12 cellular contexts compared by ENCODE assay signal in the genomic region with DNA sequence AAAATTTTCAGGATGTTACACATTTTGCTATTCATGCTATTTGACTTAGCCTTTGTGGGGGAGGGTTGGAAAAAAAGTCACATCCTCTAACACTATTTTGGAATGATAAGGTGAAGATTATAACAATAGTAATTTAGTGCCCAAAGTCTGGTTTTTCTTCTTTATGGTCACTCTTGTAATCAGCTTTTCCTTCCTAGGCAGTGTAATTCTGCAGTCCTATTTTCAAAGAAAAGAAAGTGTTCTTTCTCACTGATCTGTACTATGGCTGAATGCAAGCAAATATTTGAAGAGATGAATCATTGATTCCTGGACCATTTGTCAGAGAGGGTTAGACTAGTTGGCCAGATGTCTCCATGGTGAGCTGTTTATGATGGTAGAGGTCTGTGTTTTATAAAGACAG. TPM values are rescaled to one million over a fixed set of nuclear protein-coding genes. Genes with fewer than 3 reads are reported as not detected.
DNase-seq lines count a peak whose midpoint lies in the region; ATAC-seq and TF ChIP-seq lines count a peak whose summit lies in the region.
"Had no signal": no experiment of that assay in that cellular context is flagged by ENCODE, and none has a peak within 500 bp of the region (broad histone marks: within the 10 kb centered on the region; RNA-seq: fewer than 3 reads in every experiment).

No MANE protein-coding gene starts in this region.

- H4K8ac ChIP-seq in mesendoderm (ENCODE audit: low read depth, low read length) = no peak overlapping the region

- no peak overlapping the region for H2BK120ac ChIP-seq in mesendoderm (ENCODE audit: low read depth, low read length)

- H3K18ac ChIP-seq in mesendoderm (ENCODE audit: low read length) = no peak overlapping the region

- H3K4me1 ChIP-seq in HUES48 (ENCODE audit: control insufficient read depth, insufficient read depth, low read length) = peaks cover 5% of the 10 kb centered on the region; the same call in 1 of the 2 replicates
- H3K4me1 ChIP-seq in mesendoderm (ENCODE audit: control insufficient read depth, low read depth, low read length) = no peaks in the 10 kb centered on the region
- peaks cover 0 to 6% of the 10 kb centered on the region in 2 donors for H3K4me1 ChIP-seq in naive thymus-derived CD4-positive, alpha-beta T cell (ENCODE audit: control insufficient read depth in 2 of 2, insufficient read depth in 2 of 2, low read length in 2 of 2)

- H3K27me3 ChIP-seq in HUES48 (ENCODE audit: control insufficient read depth, insufficient read depth, low read length) (no peaks in the 10 kb centered on the region), brain microvascular endothelial cell (replicated peaks) (no peaks in the 10 kb centered on the region), mesendoderm (ENCODE audit: insufficient read depth, low read length, poor library complexity) (no peaks in the 10 kb centered on the region)
- H3K27me3 ChIP-seq in naive thymus-derived CD4-positive, alpha-beta T cell (ENCODE audit: control insufficient read depth in 2 of 2, insufficient read depth in 2 of 2, low read length in 2 of 2) = no peaks in the 10 kb centered on the region

- peaks cover 0 to 21% (median 6%) of the 10 kb centered on the region in 5 donors for H3K36me3 Mint-ChIP-seq in naive thymus-derived CD4-positive, alpha-beta T cell
- H3K36me3 Mint-ChIP-seq in activated CD4-positive, alpha-beta T cell treated with anti-CD3 and anti-CD28 coated beads, Interleukin-2, amount 10 ng/mL, durations not matched to agents 7 days and 5 days (ENCODE audit: low read depth) = peaks cover 6% of the 10 kb centered on the region

- H3K9me3 ChIP-seq in HUES48 (ENCODE audit: control insufficient read depth, insufficient read depth, low read length) = no peaks in the 10 kb centered on the region; the same call in 1 of the 2 replicates
- no peaks in the 10 kb centered on the region for H3K9me3 ChIP-seq in naive thymus-derived CD4-positive, alpha-beta T cell (ENCODE audit: control insufficient read depth in 2 of 3, low read length in 3 of 3)

- no peak for ATAC-seq in naive thymus-derived CD4-positive, alpha-beta T cell
- ATAC-seq in HG03342 (IDR thresholded peaks at IDR 0.05; ENCODE audit: unreplicated experiment) (no peak), GM21381 (IDR thresholded peaks at IDR 0.05; ENCODE audit: unreplicated experiment) (no peak)

- in situ Hi-C loops in brain microvascular endothelial cell (cut with HindIII; ENCODE audit: low pct_ligation_motif_present, low sequenced_read_pairs) = no loop called here

- H3K4me3 ChIP-seq in AG09309 (ENCODE audit: control insufficient read depth, low read depth, low read length) = no peak overlapping the region
- H3K4me3 ChIP-seq in HUES48 (ENCODE audit: low read depth, low read length) = no peak overlapping the region
- H3K4me3 ChIP-seq in brain microvascular endothelial cell (ENCODE audit: low read depth, low read length) = no peak overlapping the region
- H3K4me3 ChIP-seq in mesendoderm (ENCODE audit: low read length) = no peak overlapping the region
- H3K4me3 ChIP-seq in naive thymus-derived CD4-positive, alpha-beta T cell (ENCODE audit: low read length) = no peak overlapping the region

- no peak overlapping the region for H3K56ac ChIP-seq in mesendoderm (ENCODE audit: low read length)

- no peaks in the 10 kb centered on the region for H3K9me3 Mint-ChIP-seq in naive thymus-derived CD4-positive, alpha-beta T cell
- H3K9me3 Mint-ChIP-seq in activated CD4-positive, alpha-beta T cell treated with anti-CD3 and anti-CD28 coated beads, Interleukin-2, amount 10 ng/mL, durations not matched to agents 7 days and 5 days = no peaks in the 10 kb centered on the region
- H3K9me3 Mint-ChIP-seq: memory B cell; stimulated activated naive CD8-positive, alpha-beta T cell treated with anti-CD3 and anti-CD28 coated beads, Interleukin-15, Interleukin-2, amounts not matched to agents 100 ng/mL and 50 ng/mL, for 24 hours had no signal

- peak; percentile 63 for DNase-seq in AG09309 (ENCODE audit: low read depth)
- DNase-seq in brain microvascular endothelial cell = peak; percentile 88
- DNase-seq in mesendoderm = peak; percentile 26
- no peak for DNase-seq in naive thymus-derived CD4-positive, alpha-beta T cell
- DNase-seq in activated CD4-positive, alpha-beta T cell treated with anti-CD3 and anti-CD28 coated beads, Interleukin-2, amount 10 ng/mL, durations not matched to agents 7 days and 5 days = no peak
- DNase-seq: activated effector memory CD4-positive, alpha-beta T cell treated with anti-CD3 and anti-CD28 coated beads, Interleukin-2, amount 50 U/mL, for 16 hours; NCI-H774 had no signal

- no peak overlapping the region for H4K5ac ChIP-seq in mesendoderm (ENCODE audit: low read length)

- H3K27ac ChIP-seq in HUES48 (ENCODE audit: low read depth, low read length) = peak overlapping the region; percentile 25
- peak overlapping the region; percentile 84 for H3K27ac ChIP-seq in brain microvascular endothelial cell
- H3K27ac ChIP-seq in mesendoderm (ENCODE audit: low read depth, low read length) = no peak overlapping the region
- no peak overlapping the region for H3K27ac ChIP-seq in naive thymus-derived CD4-positive, alpha-beta T cell (ENCODE audit: low read depth, low read length)

- H3K27me3 Mint-ChIP-seq in naive thymus-derived CD4-positive, alpha-beta T cell = no peaks in the 10 kb centered on the region
- no peaks in the 10 kb centered on the region for H3K27me3 Mint-ChIP-seq in activated CD4-positive, alpha-beta T cell treated with anti-CD3 and anti-CD28 coated beads, Interleukin-2, amount 10 ng/mL, durations not matched to agents 7 days and 5 days
- H3K27me3 Mint-ChIP-seq: memory B cell; stimulated activated naive CD8-positive, alpha-beta T cell treated with anti-CD3 and anti-CD28 coated beads, Interleukin-15, Interleukin-2, amounts not matched to agents 100 ng/mL and 50 ng/mL, for 24 hours had no signal

- H3K23ac ChIP-seq in mesendoderm (ENCODE audit: low read length) = no peak overlapping the region

- H3K79me2 ChIP-seq in mesendoderm (ENCODE audit: control insufficient read depth, insufficient read depth, low read length) = peaks cover 11% of the 10 kb centered on the region

- no peak overlapping the region for H2BK5ac ChIP-seq in mesendoderm (ENCODE audit: low read length)

- H2AK5ac ChIP-seq in mesendoderm (ENCODE audit: low read length) = no peak overlapping the region

- no peak overlapping the region for H3K4me2 ChIP-seq in mesendoderm (ENCODE audit: low read length)

- no peak overlapping the region for H2BK15ac ChIP-seq in mesendoderm (replicated peaks; ENCODE audit: low read depth)

- CTCF ChIA-PET in naive thymus-derived CD4-positive, alpha-beta T cell (lab: Charles Lee) = interaction anchor here (0.6 kb wide), 1 partner anchor 223 kb away, joined by 3 read pairs; no protein-coding TSS in a partner anchor
- CTCF ChIA-PET in activated CD4-positive, alpha-beta T cell treated with anti-CD3 and anti-CD28 coated beads, Interleukin-2, amount 10 ng/mL, durations not matched to agents 7 days and 5 days (lab: Charles Lee) = interaction anchor here (1.0 kb wide), 1 partner anchor 11 kb away, joined by 3 read pairs; no protein-coding TSS in a partner anchor

- TF ChIP-seq CTCF in AG09309 (IDR thresholded peaks at IDR 0.05; ENCODE audit: control insufficient read depth, insufficient read depth, low read depth, low read length, missing control alignments) (no peak), brain microvascular endothelial cell (IDR thresholded peaks at IDR 0.05; ENCODE audit: low read depth, low read length, missing control alignments) (no peak)

- intact Hi-C loops in naive thymus-derived CD4-positive, alpha-beta T cell (cut with micrococcal nuclease) = no loop called here

- POLR2A ChIA-PET in naive thymus-derived CD4-positive, alpha-beta T cell (lab: Charles Lee) = no interaction called here
- POLR2A ChIA-PET in activated CD4-positive, alpha-beta T cell treated with anti-CD3 and anti-CD28 coated beads, Interleukin-2, amount 10 ng/mL, durations not matched to agents 7 days and 5 days (lab: Charles Lee) = no interaction called here

- H3K9ac ChIP-seq in HUES48 (ENCODE audit: low read depth, low read length) (no peak overlapping the region), mesendoderm (ENCODE audit: low read length) (no peak overlapping the region)

- H3K79me1 ChIP-seq in mesendoderm (ENCODE audit: low read length) = peaks cover 7% of the 10 kb centered on the region

- no peak overlapping the region for H3K4me3 Mint-ChIP-seq in naive thymus-derived CD4-positive, alpha-beta T cell
- no peak overlapping the region for H3K4me3 Mint-ChIP-seq in activated CD4-positive, alpha-beta T cell treated with anti-CD3 and anti-CD28 coated beads, Interleukin-2, amount 10 ng/mL, durations not matched to agents 7 days and 5 days
- H3K4me3 Mint-ChIP-seq: memory B cell; stimulated activated naive CD8-positive, alpha-beta T cell treated with anti-CD3 and anti-CD28 coated beads, Interleukin-15, Interleukin-2, amounts not matched to agents 100 ng/mL and 50 ng/mL, for 24 hours had no signal

- peaks cover 16 to 62% (median 56%) of the 10 kb centered on the region in 7 donors for H3K4me1 Mint-ChIP-seq in naive thymus-derived CD4-positive, alpha-beta T cell
- H3K4me1 Mint-ChIP-seq in activated CD4-positive, alpha-beta T cell treated with anti-CD3 and anti-CD28 coated beads, Interleukin-2, amount 10 ng/mL, durations not matched to agents 7 days and 5 days = peaks cover 14% of the 10 kb centered on the region

- peak overlapping the region in 1 of 9 donors; percentile 6 for H3K27ac Mint-ChIP-seq in naive thymus-derived CD4-positive, alpha-beta T cell
- H3K27ac Mint-ChIP-seq in activated CD4-positive, alpha-beta T cell treated with anti-CD3 and anti-CD28 coated beads, Interleukin-2, amount 10 ng/mL, durations not matched to agents 7 days and 5 days = no peak overlapping the region
- H3K27ac Mint-ChIP-seq: memory B cell; stimulated activated naive CD8-positive, alpha-beta T cell treated with anti-CD3 and anti-CD28 coated beads, Interleukin-15, Interleukin-2, amounts not matched to agents 100 ng/mL and 50 ng/mL, for 24 hours had no signal

- no peak overlapping the region for H3K4ac ChIP-seq in mesendoderm (ENCODE audit: low read depth, low read length)

- H3K36me3 ChIP-seq in HUES48 (ENCODE audit: control insufficient read depth, insufficient read depth, low read length) = no peaks in the 10 kb centered on the region
- H3K36me3 ChIP-seq in brain microvascular endothelial cell (replicated peaks) = no peaks in the 10 kb centered on the region
- H3K36me3 ChIP-seq in mesendoderm (ENCODE audit: control insufficient read depth, insufficient read depth, low read length) = no peaks in the 10 kb centered on the region
- no peaks in the 10 kb centered on the region for H3K36me3 ChIP-seq in naive thymus-derived CD4-positive, alpha-beta T cell (ENCODE audit: control insufficient read depth in 2 of 3, insufficient read depth in 3 of 3, low read length in 3 of 3)

RNA-seq across cellular contexts. Expression of gene RSPRY1, which starts 8.4 kb away (rescaled TPM):
- polyA plus RNA-seq in mesendoderm (2013, experiment 1 of 2) = 33.0 TPM
- polyA plus RNA-seq in mesendoderm (2013, experiment 2 of 2) = 32.1 TPM
- total RNA-seq in naive thymus-derived CD4-positive, alpha-beta T cell = 10 to 100 TPM; 24.1 to 40.5 (median 33.6) TPM
- 10 to 100 TPM; 22.2 to 34.2 TPM for polyA plus RNA-seq in naive thymus-derived CD4-positive, alpha-beta T cell
- total RNA-seq in activated CD4-positive, alpha-beta T cell treated with anti-CD3 and anti-CD28 coated beads, Interleukin-2, amount 10 ng/mL, durations not matched to agents 7 days and 5 days = 10 to 100 TPM; 32.2 to 34.2 TPM

RNA-seq across cellular contexts. Expression of gene PSME3IP1, which starts 8.7 kb away (rescaled TPM):
- polyA plus RNA-seq in mesendoderm (2013, experiment 1 of 2) = 75.7 TPM
- 77.7 TPM for polyA plus RNA-seq in mesendoderm (2013, experiment 2 of 2)
- 100 to 1,000 TPM; 109 to 159 (median 140) TPM for total RNA-seq in naive thymus-derived CD4-positive, alpha-beta T cell
- 10 to 100 TPM; 76.3 to 84.7 TPM for polyA plus RNA-seq in naive thymus-derived CD4-positive, alpha-beta T cell
- total RNA-seq in activated CD4-positive, alpha-beta T cell treated with anti-CD3 and anti-CD28 coated beads, Interleukin-2, amount 10 ng/mL, durations not matched to agents 7 days and 5 days = 100 to 1,000 TPM; 115 to 137 TPM

RNA-seq across cellular contexts. Expression of gene ARL2BP, which starts 50.5 kb away (rescaled TPM):
- polyA plus RNA-seq in mesendoderm (2013, experiment 1 of 2) = 16.7 TPM
- 16.9 TPM for polyA plus RNA-seq in mesendoderm (2013, experiment 2 of 2)
- total RNA-seq in naive thymus-derived CD4-positive, alpha-beta T cell = 10 to 100 TPM; 32.6 to 57.7 (median 37.9) TPM
- polyA plus RNA-seq in naive thymus-derived CD4-positive, alpha-beta T cell = 100 to 1,000 TPM; 146 to 166 TPM
- 10 to 100 TPM; 35.0 to 36.7 TPM for total RNA-seq in activated CD4-positive, alpha-beta T cell treated with anti-CD3 and anti-CD28 coated beads, Interleukin-2, amount 10 ng/mL, durations not matched to agents 7 days and 5 days

Comparison
In these comparisons a context has a peak if more than half of its experiments do, and no peak if none do; other contexts are left out.
1. DNase-seq: peak in AG09309 (single experiment), brain microvascular endothelial cell (single experiment) and mesendoderm (single experiment); none in naive thymus-derived CD4-positive, alpha-beta T cell (0 of 9) and activated CD4-positive, alpha-beta T cell treated with anti-CD3 and anti-CD28 coated beads, Interleukin-2, amount 10 ng/mL, durations not matched to agents 7 days and 5 days (single experiment).
2. H3K27ac ChIP-seq: peak in HUES48 (single experiment) and brain microvascular endothelial cell (single experiment); none in mesendoderm (single experiment) and naive thymus-derived CD4-positive, alpha-beta T cell (single experiment).